8 cellular contexts compared by ENCODE assay signal in genomic region chr1:219173758-219174671, GRCh38. TPM values are rescaled to one million over a fixed set of nuclear protein-coding genes. Genes with fewer than 3 reads are reported as not detected.
DNase-seq lines count a peak whose midpoint lies in the region; ATAC-seq and TF ChIP-seq lines count a peak whose summit lies in the region.

Gene LYPLAL1 (plus strand): TSS chr1:219173878. CDS start chr1:219173891, 13 bp downstream.

- TF ChIP-seq POLR2A in right lobe of liver (IDR thresholded peaks at IDR 0.05): peak; percentile 94

- peak in 1 of 4 donors; percentile 18 for TF ChIP-seq CTCF in right lobe of liver (IDR thresholded peaks at IDR 0.05)

- intact Hi-C loops in right lobe of liver (cut with DNase I): no loop called here

- WGBS in right lobe of liver (ENCODE audit: insufficient coverage, low coverage, low lambda C conversion rate, missing lambda C conversion rate): 0% methylated on average over 9 of the region's 51 CpGs

- no peaks in the 10 kb centered on the region for H3K9me3 ChIP-seq in right lobe of liver

- H3K27me3 ChIP-seq in right lobe of liver: no peaks in the 10 kb centered on the region

- ATAC-seq in GM19351 (IDR thresholded peaks at IDR 0.05; ENCODE audit: unreplicated experiment): peak; percentile 66
- ATAC-seq in HG03520 (IDR thresholded peaks at IDR 0.05; ENCODE audit: unreplicated experiment): peak; percentile 63
- ATAC-seq in right lobe of liver: peak; percentile 91 to 96 (median 92)

- peak within 1 kb of the TSS; percentile 80 to 94 (median 91) for H3K27ac ChIP-seq in right lobe of liver

- peaks cover 0 to 26% (median 9%) of the 10 kb centered on the region in 4 donors for H3K4me1 ChIP-seq in right lobe of liver

- DNase-seq in CD1c-positive myeloid dendritic cell (ENCODE audit: extremely low spot score) (peak; percentile 95), NCI-H774 (lab: John Stamatoyannopoulos, UW) (peak; percentile 91), dermis microvascular lymphatic vessel endothelial cell (ENCODE audit: low read depth in 2 of 2) (peak; percentile 77 to 86), right lobe of liver (peak; percentile 92 to 93 (median 92))
- DNase-seq in activated CD4-positive, alpha-beta T cell treated with anti-CD3 and anti-CD28 coated beads, Interleukin-2, amount 50 U/mL, for 48 hours: peak; percentile 84 to 87
- DNase-seq in stimulated activated CD4-positive, alpha-beta T cell treated with anti-CD3 and anti-CD28 coated beads, Interleukin-4, amount 100 ng/mL, for 24 hours: peak; percentile 88

- no peaks in the 10 kb centered on the region for H3K36me3 ChIP-seq in right lobe of liver

- peak within 1 kb of the TSS; percentile 71 to 82 (median 75) for H3K4me3 ChIP-seq in right lobe of liver

RNA-seq across cellular contexts. Expression of gene LYPLAL1, which starts in this region (rescaled TPM):
- total RNA-seq in dermis microvascular lymphatic vessel endothelial cell (10.9 and 12.1 TPM in 2 replicates), right lobe of liver (10 to 100 TPM; 16.5 to 33.6 (median 22.2) TPM)

Comparison
In these comparisons a context has a peak if more than half of its experiments do, and no peak if none do; other contexts are left out.
1. Peak in every context shown above with its lines: DNase-seq, ATAC-seq, H3K4me3 ChIP-seq and H3K27ac ChIP-seq.